Comparison of ENCODE assay signal across 17 cellular contexts in the genomic region with DNA sequence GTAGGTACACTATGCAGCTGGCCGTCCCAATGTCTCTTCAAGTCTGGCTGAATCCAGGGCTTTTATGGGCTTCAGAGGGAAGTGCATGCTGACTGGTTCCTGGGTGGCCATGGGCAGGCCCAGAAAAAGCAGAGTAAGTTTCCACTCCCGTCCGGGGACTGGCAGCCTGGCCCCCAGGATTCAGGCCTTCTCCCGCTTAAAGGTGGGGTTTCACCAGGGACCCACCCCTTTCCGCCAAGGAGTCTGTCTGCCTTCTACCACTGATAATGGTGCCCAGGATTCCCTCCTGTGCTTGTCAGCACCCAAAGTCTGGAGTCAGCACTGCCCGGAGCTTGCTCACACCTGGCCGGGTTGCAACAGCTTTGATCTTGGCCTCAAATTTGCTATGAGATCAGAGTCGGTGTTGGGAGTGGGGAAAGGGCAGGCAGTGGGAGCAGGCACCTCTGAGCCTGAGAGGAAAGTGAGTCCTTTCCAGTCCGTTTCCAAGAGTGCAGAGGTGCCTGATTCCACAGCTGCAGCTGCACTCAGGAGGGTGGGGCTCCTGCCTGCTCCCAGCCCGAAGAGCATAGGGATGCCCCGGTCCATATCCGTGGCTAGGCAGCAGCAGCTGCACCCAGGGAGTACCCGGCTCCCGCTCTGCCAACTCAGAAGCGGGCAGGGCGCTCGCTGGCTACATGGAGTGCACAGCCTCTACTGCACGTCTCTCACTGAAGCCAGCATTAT.
"Had no signal": no experiment of that assay in that cellular context is flagged by ENCODE, and none has a peak within 500 bp of the region (broad histone marks: within the 10 kb centered on the region; RNA-seq: fewer than 3 reads in every experiment).

No MANE protein-coding gene starts in this region.

- H3K4me3 ChIP-seq: dorsolateral prefrontal cortex, esophagus squamous epithelium, ovary, tibial artery, vagina had no signal

- H3K4me1 ChIP-seq: esophagus squamous epithelium, tibial artery, vagina had no signal

- H3K4me3 Mint-ChIP-seq: immature natural killer cell; nephron progenitor cell; T-helper 1 cell treated with Interleukin-12 subunit alpha and Interleukin-12 subunit beta and Interleukin-4 antibody, amounts not matched to agents 30 μg/mL and 1 μg/mL, for 36 hours had no signal

- H3K4me1 Mint-ChIP-seq: immature natural killer cell, nephron progenitor cell had no signal

- DNase-seq: activated CD4-positive, alpha-beta T cell treated with anti-CD3 and anti-CD28 coated beads, Interleukin-2, amount 50 U/mL, for 1 hour; activated CD4-positive, CD25-positive, alpha-beta regulatory T cell; amygdala; esophagus squamous epithelium; foreskin fibroblast; immature natural killer cell; mesenchymal stem cell; nephron progenitor cell; stimulated activated CD4-positive, alpha-beta T cell treated with anti-CD3 and anti-CD28 coated beads, Interleukin-15, amount 100 ng/mL, for 24 hours; stimulated activated CD4-positive, alpha-beta T cell treated with anti-CD3 and anti-CD28 coated beads, Interleukin-4, amount 100 ng/mL, for 4 hours; tibial artery had no signal

- H3K27ac Mint-ChIP-seq: activated naive CD4-positive, alpha-beta T cell treated with anti-CD3 and anti-CD28 coated beads, Interleukin-2, amount 50 U/mL, for 72 hours; activated T-helper 2 cell treated with anti-CD3 and anti-CD28 coated beads, Interferon-gamma antibody, Interleukin-2, Interleukin-4, amounts not matched to agents 10 μg/mL and 5 μg/mL and 100 μg/mL, durations not matched to agents 14 hours and 24 hours and 36 hours; immature natural killer cell; nephron progenitor cell; T-helper 1 cell treated with Interleukin-12 subunit alpha and Interleukin-12 subunit beta and Interleukin-4 antibody, amounts not matched to agents 30 μg/mL and 1 μg/mL, for 36 hours had no signal

- H3K9me3 ChIP-seq: esophagus squamous epithelium, ovary, tibial artery, vagina had no signal

- H3K9me3 Mint-ChIP-seq: nephron progenitor cell; T-helper 1 cell treated with Interleukin-12 subunit alpha and Interleukin-12 subunit beta and Interleukin-4 antibody, amounts not matched to agents 30 μg/mL and 1 μg/mL, for 36 hours had no signal

- ATAC-seq: activated naive CD4-positive, alpha-beta T cell treated with anti-CD3 and anti-CD28 coated beads, Interleukin-2, amount 50 U/mL, for 72 hours had no signal

- H3K27ac ChIP-seq: dorsolateral prefrontal cortex, esophagus squamous epithelium, ovary, tibial artery, vagina had no signal

- H3K36me3 ChIP-seq: esophagus squamous epithelium, ovary, tibial artery, vagina had no signal

- H3K36me3 Mint-ChIP-seq: activated naive CD4-positive, alpha-beta T cell treated with anti-CD3 and anti-CD28 coated beads, Interleukin-2, amount 50 U/mL, for 72 hours; immature natural killer cell had no signal

- H3K27me3 ChIP-seq: dorsolateral prefrontal cortex, esophagus squamous epithelium, ovary, tibial artery, vagina had no signal
